In genomic region chrX:123468481-123468880, GRCh38 we compare ENCODE assay signal across 21 cellular contexts.
DNase-seq lines count a peak whose midpoint lies in the region; ATAC-seq, FAIRE-seq and TF ChIP-seq lines count a peak whose summit lies in the region.
"Had no signal": no experiment of that assay in that cellular context is flagged by ENCODE, and none has a peak within 500 bp of the region (broad histone marks: within the 10 kb centered on the region; RNA-seq: fewer than 3 reads in every experiment).

No MANE protein-coding gene starts in this region.

- no peaks in the 10 kb centered on the region for H3F3A ChIP-seq in neural cell (ENCODE audit: insufficient read depth, low read length, poor library complexity, severe bottlenecking)

- H3K4me2 ChIP-seq in astrocyte (ENCODE audit: low read length) (no peak overlapping the region), neural cell (ENCODE audit: low read length) (no peak overlapping the region)
- H3K4me2 ChIP-seq: A549; BLaER1 treated with 17β-estradiol and CSF1 and Interleukin-3, amounts not matched to agents 10 nM and 100 nM had no signal

- no peaks in the 10 kb centered on the region for H3K27me3 ChIP-seq in HAP-1 (ENCODE audit: low read depth)
- no peaks in the 10 kb centered on the region for H3K27me3 ChIP-seq in astrocyte (ENCODE audit: insufficient read depth, low read length)
- H3K27me3 ChIP-seq in neural cell (ENCODE audit: insufficient read depth, low read depth, low read length) = no peaks in the 10 kb centered on the region
- H3K27me3 ChIP-seq in right atrium auricular region = no peaks in the 10 kb centered on the region

- H3K9me3 Mint-ChIP-seq in astrocyte (ENCODE audit: unreplicated experiment) = no peaks in the 10 kb centered on the region
- H3K9me3 Mint-ChIP-seq: CD4-positive, alpha-beta T cell; CD8-positive, alpha-beta T cell had no signal

- H3K27ac Mint-ChIP-seq in astrocyte (ENCODE audit: unreplicated experiment) = no peak overlapping the region
- H3K27ac Mint-ChIP-seq: B cell; CD4-positive, alpha-beta T cell; CD8-positive, alpha-beta T cell had no signal

- H3K9me2 ChIP-seq in neural cell (ENCODE audit: insufficient read depth, low read length) = no peaks in the 10 kb centered on the region

- no peaks in the 10 kb centered on the region for H3K36me3 ChIP-seq in HAP-1 (replicated peaks)
- H3K36me3 ChIP-seq in astrocyte (ENCODE audit: insufficient read depth, low read length) = no peaks in the 10 kb centered on the region
- no peaks in the 10 kb centered on the region for H3K36me3 ChIP-seq in neural cell (ENCODE audit: insufficient read depth, low read length)
- no peaks in the 10 kb centered on the region for H3K36me3 ChIP-seq in right atrium auricular region
- H3K36me3 ChIP-seq: BLaER1 treated with 17β-estradiol and CSF1 and Interleukin-3, amounts not matched to agents 10 nM and 100 nM had no signal

- H3K4me3 ChIP-seq in HAP-1 (no peak overlapping the region), astrocyte (ENCODE audit: insufficient read depth, low read depth, low read length) (no peak overlapping the region), neural cell (ENCODE audit: low read length) (no peak overlapping the region), right atrium auricular region (no peak overlapping the region)
- H3K4me3 ChIP-seq: A549; BLaER1 treated with 17β-estradiol and CSF1 and Interleukin-3, amounts not matched to agents 10 nM and 100 nM had no signal

- no peak for TF ChIP-seq EP300 in neural cell (conservative IDR thresholded peaks at IDR 0.05; ENCODE audit: poor library complexity, severe bottlenecking)

- H4K20me1 ChIP-seq in astrocyte (ENCODE audit: insufficient read depth, low read length) (no peaks in the 10 kb centered on the region), neural cell (ENCODE audit: insufficient read depth) (no peaks in the 10 kb centered on the region)
- H4K20me1 ChIP-seq: BLaER1 treated with 17β-estradiol and CSF1 and Interleukin-3, amounts not matched to agents 10 nM and 100 nM had no signal

- no peak overlapping the region for H3K9ac ChIP-seq in astrocyte (ENCODE audit: low read length)
- no peak overlapping the region for H3K9ac ChIP-seq in neural cell (ENCODE audit: low read length)
- H3K9ac ChIP-seq: BLaER1 treated with 17β-estradiol and CSF1 and Interleukin-3, amounts not matched to agents 10 nM and 100 nM had no signal

- no peak overlapping the region for H3K4me3 Mint-ChIP-seq in astrocyte (ENCODE audit: unreplicated experiment)
- H3K4me3 Mint-ChIP-seq: B cell; CD4-positive, alpha-beta T cell; CD8-positive, alpha-beta T cell had no signal

- no peak for ATAC-seq in HG03280 (IDR thresholded peaks at IDR 0.05; ENCODE audit: unreplicated experiment)
- ATAC-seq: A549; CD8-positive, alpha-beta T cell had no signal

- H2AFZ ChIP-seq in astrocyte (ENCODE audit: low read depth, low read length) (no peak overlapping the region), neural cell (ENCODE audit: low read depth, low read length) (no peak overlapping the region)

- H3K79me2 ChIP-seq in astrocyte (ENCODE audit: insufficient read depth, low read length) (no peaks in the 10 kb centered on the region), neural cell (replicated peaks; ENCODE audit: insufficient read depth, low read length) (no peaks in the 10 kb centered on the region)

- H3K9me3 ChIP-seq in HAP-1 (no peaks in the 10 kb centered on the region), astrocyte (ENCODE audit: insufficient read depth, low read depth, low read length) (no peaks in the 10 kb centered on the region), neural cell (ENCODE audit: low read length) (no peaks in the 10 kb centered on the region), right atrium auricular region (no peaks in the 10 kb centered on the region)
- H3K9me3 ChIP-seq: A549, Caco-2 had no signal

- H3K27me3 Mint-ChIP-seq in astrocyte (ENCODE audit: low read depth, unreplicated experiment) = no peaks in the 10 kb centered on the region
- H3K27me3 Mint-ChIP-seq: B cell; CD4-positive, alpha-beta T cell had no signal

- H3K27ac ChIP-seq in astrocyte (ENCODE audit: low read depth, low read length) (no peak overlapping the region), neural cell (ENCODE audit: low read length) (peak overlapping the region; percentile 28), right atrium auricular region (no peak overlapping the region)
- H3K27ac ChIP-seq: A549; BLaER1 treated with 17β-estradiol and CSF1 and Interleukin-3, amounts not matched to agents 10 nM and 100 nM; C4-2B had no signal

- TF ChIP-seq RAD21 in neural cell (conservative IDR thresholded peaks at IDR 0.05) = no peak

- peak; percentile 96 for FAIRE-seq in astrocyte (lab: Jason Lieb, UNC)
- FAIRE-seq: D721Med, G401.6, GM19239 had no signal

- TF ChIP-seq CTCF in astrocyte (IDR thresholded peaks at IDR 0.05; ENCODE audit: insufficient read depth, low read depth, low read length) (no peak), neural cell (IDR thresholded peaks at IDR 0.05; ENCODE audit: poor library complexity, severe bottlenecking) (no peak), right atrium auricular region (IDR thresholded peaks at IDR 0.05) (no peak)

- H3K4me1 Mint-ChIP-seq in astrocyte (ENCODE audit: low read depth, unreplicated experiment) = no peaks in the 10 kb centered on the region
- H3K4me1 Mint-ChIP-seq: B cell had no signal

- DNase-seq in HAP-1 (ENCODE audit: low spot score in 2 of 2) = peak; percentile 30 to 96
- DNase-seq in astrocyte (ENCODE audit: low read depth) = no peak
- no peak for DNase-seq in NCI-H526 treated with DMSO at 0.1 percent for 48 hours (lab: John Stamatoyannopoulos, UW)
- DNase-seq in right atrium auricular region (ENCODE audit: low spot score) = no peak
- DNase-seq: 8988T; AML-193; Caco-2; Calu3; CD4-positive, alpha-beta T cell; CD8-positive, alpha-beta T cell; DMS79 treated with DMSO at 0.1 percent for 48 hours; GF-D8 had no signal

- no peaks in the 10 kb centered on the region for H3K36me3 Mint-ChIP-seq in astrocyte (ENCODE audit: low read depth, unreplicated experiment)
- H3K36me3 Mint-ChIP-seq: CD8-positive, alpha-beta T cell had no signal

- in situ Hi-C loops in HAP-1 (cut with MboI; ENCODE audit: low sequenced_read_pairs) = loop anchor here (25.0 kb wide), 1 partner anchor 169 kb away; no protein-coding TSS in a partner anchor

- H3K4me1 ChIP-seq in HAP-1 = peaks cover 30% of the 10 kb centered on the region
- H3K4me1 ChIP-seq in astrocyte (ENCODE audit: insufficient read depth, low read length) = no peaks in the 10 kb centered on the region
- H3K4me1 ChIP-seq in right atrium auricular region = no peaks in the 10 kb centered on the region
- H3K4me1 ChIP-seq: A549; BLaER1 treated with 17β-estradiol and CSF1 and Interleukin-3, amounts not matched to agents 10 nM and 100 nM; Caco-2 had no signal

TF ChIP-seq in neural cell, 6 proteins besides CTCF, POLR2A, EP300 and RAD21:
- TF ChIP-seq MXI1 (conservative IDR thresholded peaks at IDR 0.05; ENCODE audit: poor library complexity, severe bottlenecking) = no peak
- TF ChIP-seq TAF1 (IDR thresholded peaks at IDR 0.05; ENCODE audit: low read depth) = no peak
- no peak for TF ChIP-seq REST (IDR thresholded peaks at IDR 0.05; ENCODE audit: borderline replicate concordance)

Comparison
In these comparisons a context has a peak if more than half of its experiments do, and no peak if none do; other contexts are left out.
1. DNase-seq: peak in HAP-1 (2 of 2); none in astrocyte (single experiment), NCI-H526 treated with DMSO at 0.1 percent for 48 hours (single experiment) and right atrium auricular region (single experiment).